Comparison of ENCODE assay signal across 1 cellular context in the genomic region with DNA sequence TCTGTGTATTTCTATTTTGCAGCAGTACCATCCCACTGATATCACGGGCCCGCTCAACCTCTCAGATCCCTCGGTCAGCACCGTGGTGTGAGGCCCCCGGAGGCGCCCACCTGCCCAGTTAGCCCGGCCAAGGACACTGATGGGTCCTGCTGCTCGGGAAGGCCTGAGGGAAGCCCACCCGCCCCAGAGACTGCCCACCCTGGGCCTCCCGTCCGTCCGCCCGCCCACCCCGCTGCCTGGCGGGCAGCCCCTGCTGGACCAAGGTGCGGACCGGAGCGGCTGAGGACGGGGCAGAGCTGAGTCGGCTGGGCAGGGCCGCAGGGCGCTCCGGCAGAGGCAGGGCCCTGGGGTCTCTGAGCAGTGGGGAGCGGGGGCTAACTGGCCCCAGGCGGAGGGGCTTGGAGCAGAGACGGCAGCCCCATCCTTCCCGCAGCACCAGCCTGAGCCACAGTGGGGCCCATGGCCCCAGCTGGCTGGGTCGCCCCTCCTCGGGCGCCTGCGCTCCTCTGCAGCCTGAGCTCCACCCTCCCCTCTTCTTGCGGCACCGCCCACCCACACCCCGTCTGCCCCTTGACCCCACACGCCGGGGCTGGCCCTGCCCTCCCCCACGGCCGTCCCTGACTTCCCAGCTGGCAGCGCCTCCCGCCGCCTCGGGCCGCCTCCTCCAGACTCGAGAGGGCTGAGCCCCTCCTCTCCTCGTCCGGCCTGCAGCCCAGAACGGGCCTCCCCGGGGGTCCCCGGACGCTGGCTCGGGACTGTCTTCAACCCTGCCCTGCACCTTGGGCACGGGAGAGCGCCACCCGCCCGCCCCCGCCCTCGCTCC.
TF ChIP-seq lines count a peak whose summit lies in the region.

No MANE protein-coding gene starts in this region.

TF ChIP-seq in HEK293, 187 proteins besides CTCF, POLR2A, EP300 and RAD21 (continued from another document):
- peak; percentile 60; the same call in 1 of the 2 replicates for TF ChIP-seq KLF9 (tag by site-specific recombination; IDR thresholded peaks at IDR 0.05; ENCODE audit: low read depth)
- TF ChIP-seq ZNF248 (tag by site-specific recombination; IDR thresholded peaks at IDR 0.05), result no peak
- no peak for TF ChIP-seq FEZF1 (tag by site-specific recombination; IDR thresholded peaks at IDR 0.05)
- no peak for TF ChIP-seq ZBTB17 (tag by site-specific recombination; IDR thresholded peaks at IDR 0.05)
- no peak for TF ChIP-seq ZNF791 (tag by site-specific recombination; IDR thresholded peaks at IDR 0.05)
- no peak for TF ChIP-seq ZNF24 (tag by site-specific recombination; IDR thresholded peaks at IDR 0.05)
- TF ChIP-seq, protein P1, sequence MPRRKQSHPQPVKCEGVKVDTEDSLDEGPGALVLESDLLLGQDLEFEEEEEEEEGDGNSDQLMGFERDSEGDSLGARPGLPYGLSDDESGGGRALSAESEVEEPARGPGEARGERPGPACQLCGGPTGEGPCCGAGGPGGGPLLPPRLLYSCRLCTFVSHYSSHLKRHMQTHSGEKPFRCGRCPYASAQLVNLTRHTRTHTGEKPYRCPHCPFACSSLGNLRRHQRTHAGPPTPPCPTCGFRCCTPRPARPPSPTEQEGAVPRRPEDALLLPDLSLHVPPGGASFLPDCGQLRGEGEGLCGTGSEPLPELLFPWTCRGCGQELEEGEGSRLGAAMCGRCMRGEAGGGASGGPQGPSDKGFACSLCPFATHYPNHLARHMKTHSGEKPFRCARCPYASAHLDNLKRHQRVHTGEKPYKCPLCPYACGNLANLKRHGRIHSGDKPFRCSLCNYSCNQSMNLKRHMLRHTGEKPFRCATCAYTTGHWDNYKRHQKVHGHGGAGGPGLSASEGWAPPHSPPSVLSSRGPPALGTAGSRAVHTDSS (tag by site-specific recombination; IDR thresholded peaks at IDR 0.05), result no peak
- TF ChIP-seq ZNF155 (tag by site-specific recombination; IDR thresholded peaks at IDR 0.05), result no peak
- no peak for TF ChIP-seq ZNF121 (tag by site-specific recombination; IDR thresholded peaks at IDR 0.05)
- TF ChIP-seq, protein P2, sequence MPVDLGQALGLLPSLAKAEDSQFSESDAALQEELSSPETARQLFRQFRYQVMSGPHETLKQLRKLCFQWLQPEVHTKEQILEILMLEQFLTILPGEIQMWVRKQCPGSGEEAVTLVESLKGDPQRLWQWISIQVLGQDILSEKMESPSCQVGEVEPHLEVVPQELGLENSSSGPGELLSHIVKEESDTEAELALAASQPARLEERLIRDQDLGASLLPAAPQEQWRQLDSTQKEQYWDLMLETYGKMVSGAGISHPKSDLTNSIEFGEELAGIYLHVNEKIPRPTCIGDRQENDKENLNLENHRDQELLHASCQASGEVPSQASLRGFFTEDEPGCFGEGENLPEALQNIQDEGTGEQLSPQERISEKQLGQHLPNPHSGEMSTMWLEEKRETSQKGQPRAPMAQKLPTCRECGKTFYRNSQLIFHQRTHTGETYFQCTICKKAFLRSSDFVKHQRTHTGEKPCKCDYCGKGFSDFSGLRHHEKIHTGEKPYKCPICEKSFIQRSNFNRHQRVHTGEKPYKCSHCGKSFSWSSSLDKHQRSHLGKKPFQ (tag by site-specific recombination; IDR thresholded peaks at IDR 0.05), result no peak
- TF ChIP-seq, protein P3, sequence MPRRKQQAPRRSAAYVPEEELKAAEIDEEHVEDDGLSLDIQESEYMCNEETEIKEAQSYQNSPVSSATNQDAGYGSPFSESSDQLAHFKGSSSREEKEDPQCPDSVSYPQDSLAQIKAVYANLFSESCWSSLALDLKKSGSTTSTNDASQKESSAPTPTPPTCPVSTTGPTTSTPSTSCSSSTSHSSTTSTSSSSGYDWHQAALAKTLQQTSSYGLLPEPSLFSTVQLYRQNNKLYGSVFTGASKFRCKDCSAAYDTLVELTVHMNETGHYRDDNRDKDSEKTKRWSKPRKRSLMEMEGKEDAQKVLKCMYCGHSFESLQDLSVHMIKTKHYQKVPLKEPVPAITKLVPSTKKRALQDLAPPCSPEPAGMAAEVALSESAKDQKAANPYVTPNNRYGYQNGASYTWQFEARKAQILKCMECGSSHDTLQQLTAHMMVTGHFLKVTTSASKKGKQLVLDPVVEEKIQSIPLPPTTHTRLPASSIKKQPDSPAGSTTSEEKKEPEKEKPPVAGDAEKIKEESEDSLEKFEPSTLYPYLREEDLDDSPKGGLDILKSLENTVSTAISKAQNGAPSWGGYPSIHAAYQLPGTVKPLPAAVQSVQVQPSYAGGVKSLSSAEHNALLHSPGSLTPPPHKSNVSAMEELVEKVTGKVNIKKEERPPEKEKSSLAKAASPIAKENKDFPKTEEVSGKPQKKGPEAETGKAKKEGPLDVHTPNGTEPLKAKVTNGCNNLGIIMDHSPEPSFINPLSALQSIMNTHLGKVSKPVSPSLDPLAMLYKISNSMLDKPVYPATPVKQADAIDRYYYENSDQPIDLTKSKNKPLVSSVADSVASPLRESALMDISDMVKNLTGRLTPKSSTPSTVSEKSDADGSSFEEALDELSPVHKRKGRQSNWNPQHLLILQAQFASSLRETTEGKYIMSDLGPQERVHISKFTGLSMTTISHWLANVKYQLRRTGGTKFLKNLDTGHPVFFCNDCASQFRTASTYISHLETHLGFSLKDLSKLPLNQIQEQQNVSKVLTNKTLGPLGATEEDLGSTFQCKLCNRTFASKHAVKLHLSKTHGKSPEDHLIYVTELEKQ (tag by site-specific recombination; IDR thresholded peaks at IDR 0.05; ENCODE audit: borderline replicate concordance), result no peak
- TF ChIP-seq, protein P4, sequence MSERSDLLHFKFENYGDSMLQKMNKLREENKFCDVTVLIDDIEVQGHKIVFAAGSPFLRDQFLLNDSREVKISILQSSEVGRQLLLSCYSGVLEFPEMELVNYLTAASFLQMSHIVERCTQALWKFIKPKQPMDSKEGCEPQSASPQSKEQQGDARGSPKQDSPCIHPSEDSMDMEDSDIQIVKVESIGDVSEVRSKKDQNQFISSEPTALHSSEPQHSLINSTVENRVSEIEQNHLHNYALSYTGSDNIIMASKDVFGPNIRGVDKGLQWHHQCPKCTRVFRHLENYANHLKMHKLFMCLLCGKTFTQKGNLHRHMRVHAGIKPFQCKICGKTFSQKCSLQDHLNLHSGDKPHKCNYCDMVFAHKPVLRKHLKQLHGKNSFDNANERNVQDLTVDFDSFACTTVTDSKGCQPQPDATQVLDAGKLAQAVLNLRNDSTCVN (tag by site-specific recombination; optimal IDR thresholded peaks at IDR 0.05), result no peak
- TF ChIP-seq GLIS2 (tag by site-specific recombination; IDR thresholded peaks at IDR 0.05), result peak; percentile 94
